Comparison of ENCODE assay signal across 8 cellular contexts in the genomic region with DNA sequence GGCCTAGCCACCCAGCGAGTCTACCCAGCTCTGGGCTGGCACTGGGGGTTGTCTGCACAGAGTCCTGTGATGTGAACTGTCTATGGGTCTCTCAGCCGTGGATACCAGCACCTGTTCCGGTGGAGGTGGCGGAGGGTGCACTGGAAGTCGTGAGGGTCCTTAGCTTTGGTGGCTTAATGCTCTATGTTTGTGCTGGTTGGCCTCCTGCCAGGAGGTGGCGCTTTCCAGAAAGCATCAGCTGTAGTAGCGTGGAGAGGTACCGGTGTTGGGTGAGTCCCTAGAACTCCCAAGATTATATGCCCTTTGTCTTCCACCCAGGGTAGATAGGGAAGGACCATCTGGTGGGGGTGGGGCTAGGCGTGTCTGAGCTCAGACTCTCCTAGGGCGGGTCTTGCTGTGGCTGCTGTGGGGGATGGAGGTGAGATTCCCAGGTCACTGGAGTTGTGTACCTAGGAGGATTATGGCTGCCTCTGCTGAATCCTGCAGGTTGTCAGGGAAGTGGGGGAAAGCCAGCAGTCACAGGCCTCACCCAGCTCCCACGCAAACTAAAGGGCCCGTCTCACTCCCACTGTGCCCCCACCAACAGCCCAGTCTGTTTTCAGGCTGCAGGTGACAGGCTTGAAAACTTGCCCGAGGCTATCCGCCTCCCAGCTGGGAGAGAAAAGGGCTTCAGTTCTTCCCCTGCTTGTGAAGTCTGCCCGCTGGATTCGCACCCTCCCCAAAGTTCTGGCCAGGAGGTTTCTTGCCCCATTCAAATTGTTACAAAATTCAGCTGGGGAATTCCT. TPM values are rescaled to one million over a fixed set of nuclear protein-coding genes. Genes with fewer than 3 reads are reported as not detected.
DNase-seq lines count a peak whose midpoint lies in the region; TF ChIP-seq lines count a peak whose summit lies in the region.
"Not testable (repeated sequence)": the region's sequence is repeated elsewhere in the genome, so short reads cannot be mapped to it uniquely, and the experiment has no call there.
"Had no signal": no experiment of that assay in that cellular context is flagged by ENCODE, and none has a peak within 500 bp of the region (broad histone marks: within the 10 kb centered on the region; RNA-seq: fewer than 3 reads in every experiment).

No MANE protein-coding gene starts in this region.

- H3K4me1 ChIP-seq in Peyer's patch, result not testable (repeated sequence)

- H3K9me3 ChIP-seq in Peyer's patch, result not testable (repeated sequence)

- H3K36me3 Mint-ChIP-seq in activated CD4-positive, alpha-beta T cell treated with anti-CD3 and anti-CD28 coated beads, Interleukin-2, amount 10 ng/mL, durations not matched to agents 7 days and 5 days (ENCODE audit: low read depth); activated naive CD8-positive, alpha-beta T cell treated with anti-CD3 and anti-CD28 coated beads for 36 hours: not testable (repeated sequence)

- H3K27me3 Mint-ChIP-seq in activated CD4-positive, alpha-beta T cell treated with anti-CD3 and anti-CD28 coated beads, Interleukin-2, amount 10 ng/mL, durations not matched to agents 7 days and 5 days, result peaks cover 24% of the 10 kb centered on the region
- not testable (repeated sequence) for H3K27me3 Mint-ChIP-seq in activated naive CD8-positive, alpha-beta T cell treated with anti-CD3 and anti-CD28 coated beads for 36 hours

- H3K4me3 Mint-ChIP-seq in activated CD4-positive, alpha-beta T cell treated with anti-CD3 and anti-CD28 coated beads, Interleukin-2, amount 10 ng/mL, durations not matched to agents 7 days and 5 days, result peak overlapping the region; percentile 31
- not testable (repeated sequence) for H3K4me3 Mint-ChIP-seq in activated naive CD8-positive, alpha-beta T cell treated with anti-CD3 and anti-CD28 coated beads for 36 hours

- DNase-seq in NCI-H1092 (lab: John Stamatoyannopoulos, UW) (peak; percentile 2), Peyer's patch (peak; percentile 45 to 74 (median 51)), iPS DF 19.7 (ENCODE audit: low read depth, low spot score) (peak; percentile 40)
- peak; percentile 58 for DNase-seq in activated CD4-positive, alpha-beta T cell treated with anti-CD3 and anti-CD28 coated beads, Interleukin-2, amount 10 ng/mL, durations not matched to agents 7 days and 5 days
- peak; percentile 43 for DNase-seq in activated naive CD8-positive, alpha-beta T cell treated with anti-CD3 and anti-CD28 coated beads for 36 hours
- peak; percentile 21 for DNase-seq in stimulated activated CD4-positive, alpha-beta T cell treated with anti-CD3 and anti-CD28 coated beads, Interleukin-12 subunit alpha, Interleukin-12 subunit beta, amount 100 ng/mL, for 4 hours

- H3K4me1 Mint-ChIP-seq in activated CD4-positive, alpha-beta T cell treated with anti-CD3 and anti-CD28 coated beads, Interleukin-2, amount 10 ng/mL, durations not matched to agents 7 days and 5 days, result peaks cover 13% of the 10 kb centered on the region
- H3K4me1 Mint-ChIP-seq in activated naive CD8-positive, alpha-beta T cell treated with anti-CD3 and anti-CD28 coated beads for 36 hours, result not testable (repeated sequence)

- CTCF ChIA-PET in activated CD4-positive, alpha-beta T cell treated with anti-CD3 and anti-CD28 coated beads, Interleukin-2, amount 10 ng/mL, durations not matched to agents 7 days and 5 days (lab: Charles Lee), result interaction anchor here (0.7 to 2.4 kb wide), 8 partner anchors 10 to 108 kb away, joined by 3 to 7 read pairs (median 3); no protein-coding TSS in a partner anchor

- H3K4me3 ChIP-seq in Peyer's patch, result not testable (repeated sequence)

- TF ChIP-seq CTCF in GM12872 (IDR thresholded peaks at IDR 0.05; ENCODE audit: insufficient read depth, low read depth, low read length) (peak; percentile 70), Peyer's patch (IDR thresholded peaks at IDR 0.05) (peak in 3 of 6 experiments; percentile 7 to 47 (median 23))

- H3K9me3 Mint-ChIP-seq in activated CD4-positive, alpha-beta T cell treated with anti-CD3 and anti-CD28 coated beads, Interleukin-2, amount 10 ng/mL, durations not matched to agents 7 days and 5 days; activated naive CD8-positive, alpha-beta T cell treated with anti-CD3 and anti-CD28 coated beads for 36 hours: not testable (repeated sequence)

- not testable (repeated sequence) for H3K27ac Mint-ChIP-seq in activated CD4-positive, alpha-beta T cell treated with anti-CD3 and anti-CD28 coated beads, Interleukin-2, amount 10 ng/mL, durations not matched to agents 7 days and 5 days; activated naive CD8-positive, alpha-beta T cell treated with anti-CD3 and anti-CD28 coated beads for 36 hours

- POLR2A ChIA-PET in activated CD4-positive, alpha-beta T cell treated with anti-CD3 and anti-CD28 coated beads, Interleukin-2, amount 10 ng/mL, durations not matched to agents 7 days and 5 days (lab: Charles Lee), result not testable (repeated sequence)

- H3K36me3 ChIP-seq in Peyer's patch, result not testable (repeated sequence)

- not testable (repeated sequence) for H3K27ac ChIP-seq in Peyer's patch

- TF ChIP-seq POLR2A in Peyer's patch (IDR thresholded peaks at IDR 0.05), result not testable (repeated sequence)

- not testable (repeated sequence) for H3K27me3 ChIP-seq in Peyer's patch

RNA-seq across cellular contexts. Expression of a gene that starts 37.6 kb away (rescaled TPM):
- total RNA-seq in Peyer's patch, result not detected
- total RNA-seq in activated CD4-positive, alpha-beta T cell treated with anti-CD3 and anti-CD28 coated beads, Interleukin-2, amount 10 ng/mL, durations not matched to agents 7 days and 5 days, result not detected
- total RNA-seq in activated naive CD8-positive, alpha-beta T cell treated with anti-CD3 and anti-CD28 coated beads for 36 hours, result not detected
- total RNA-seq: psoas muscle had no signal

Comparison
In these comparisons a context has a peak if more than half of its experiments do, and no peak if none do; other contexts are left out.
1. DNase-seq: peak in every context shown above with its lines; median percentile 58 in activated CD4-positive, alpha-beta T cell treated with anti-CD3 and anti-CD28 coated beads, Interleukin-2, amount 10 ng/mL, durations not matched to agents 7 days and 5 days; 51 in Peyer's patch; 43 in activated naive CD8-positive, alpha-beta T cell treated with anti-CD3 and anti-CD28 coated beads for 36 hours; 40 in iPS DF 19.7; 21 in stimulated activated CD4-positive, alpha-beta T cell treated with anti-CD3 and anti-CD28 coated beads, Interleukin-12 subunit alpha, Interleukin-12 subunit beta, amount 100 ng/mL, for 4 hours; 2 in NCI-H1092.